13 cellular contexts compared by ENCODE assay signal in genomic region chr9:92312887-92313623, GRCh38. TPM values are rescaled to one million over a fixed set of nuclear protein-coding genes. Genes with fewer than 3 reads are reported as not detected.
DNase-seq lines count a peak whose midpoint lies in the region; ATAC-seq and TF ChIP-seq lines count a peak whose summit lies in the region.
"Had no signal": no experiment of that assay in that cellular context is flagged by ENCODE, and none has a peak within 500 bp of the region (broad histone marks: within the 10 kb centered on the region; RNA-seq: fewer than 3 reads in every experiment).

No MANE protein-coding gene starts in this region.

- TF ChIP-seq POLR2A in erythroblast (IDR thresholded peaks at IDR 0.05; ENCODE audit: low read length) = no peak

- H3K27ac ChIP-seq in smooth muscle cell (ENCODE audit: low read depth) = peak overlapping the region; percentile 15
- H3K27ac ChIP-seq in substantia nigra (ENCODE audit: low read depth, low read length, poor library complexity, severe bottlenecking) = no peak overlapping the region

- CTCF ChIA-PET in WTC11 (lab: Charles Lee) (no interaction called here), Caco-2 (lab: Charles Lee) (no interaction called here)

- ATAC-seq in WTC11 = no peak

- H3K36me3 ChIP-seq in smooth muscle cell (ENCODE audit: low read depth) (peaks cover 25% of the 10 kb centered on the region), Caco-2 (ENCODE audit: control insufficient read depth, insufficient read depth, low read length) (no peaks in the 10 kb centered on the region)

- H3K4me1 ChIP-seq in smooth muscle cell (ENCODE audit: low read depth) = no peaks in the 10 kb centered on the region
- no peaks in the 10 kb centered on the region for H3K4me1 ChIP-seq in Caco-2

- BruUV-seq in Caco-2 (replicated peaks; lab: Mats Ljungman, UMichigan) = no TSS peak

- no peak overlapping the region for H3K9ac ChIP-seq in smooth muscle cell (ENCODE audit: low read depth)

- no peak overlapping the region for H3K4me2 ChIP-seq in smooth muscle cell

- POLR2A ChIA-PET in WTC11 (lab: Charles Lee) (no interaction called here), Caco-2 (lab: Charles Lee) (no interaction called here)

- peak overlapping the region; percentile 42 for H3K4me3 Mint-ChIP-seq in activated naive CD8-positive, alpha-beta T cell
- no peak overlapping the region for H3K4me3 Mint-ChIP-seq in activated naive CD8-positive, alpha-beta T cell treated with anti-CD3 and anti-CD28 coated beads for 36 hours
- H3K4me3 Mint-ChIP-seq in WTC11 = no peak overlapping the region
- no peak overlapping the region for H3K4me3 Mint-ChIP-seq in Caco-2 (ENCODE audit: unreplicated experiment)

- no peak for TF ChIP-seq CTCF in WTC11 (IDR thresholded peaks at IDR 0.05)
- TF ChIP-seq CTCF in smooth muscle cell (IDR thresholded peaks at IDR 0.05; ENCODE audit: borderline replicate concordance, insufficient read depth, poor library complexity, severe bottlenecking) = no peak
- TF ChIP-seq CTCF in Caco-2 (IDR thresholded peaks at IDR 0.05; ENCODE audit: insufficient read depth in 1 of 2, low read depth in 1 of 2, low read length in 1 of 2, severe bottlenecking in 1 of 2, unreplicated experiment in 1 of 2) = no peak

- H3F3A ChIP-seq in smooth muscle cell (ENCODE audit: low read depth) = no peaks in the 10 kb centered on the region

- 88% methylated on average over 6 of the region's 6 CpGs for WGBS in smooth muscle cell (ENCODE audit: low lambda C conversion rate)

- intact Hi-C loops in Caco-2 (cut with micrococcal nuclease; ENCODE audit: unreplicated experiment) = no loop called here

- no peaks in the 10 kb centered on the region for H3K9me3 ChIP-seq in smooth muscle cell (replicated peaks; ENCODE audit: low read depth)
- H3K9me3 ChIP-seq in Caco-2 = no peaks in the 10 kb centered on the region

- H3K4me3 ChIP-seq in smooth muscle cell (no peak overlapping the region), Caco-2 (ENCODE audit: low read depth, low read length) (no peak overlapping the region)

- peaks cover 27% of the 10 kb centered on the region for H3K36me3 Mint-ChIP-seq in activated naive CD8-positive, alpha-beta T cell
- peaks cover 67% of the 10 kb centered on the region for H3K36me3 Mint-ChIP-seq in activated naive CD8-positive, alpha-beta T cell treated with anti-CD3 and anti-CD28 coated beads for 36 hours
- peaks cover 78% of the 10 kb centered on the region for H3K36me3 Mint-ChIP-seq in WTC11
- H3K36me3 Mint-ChIP-seq in Caco-2 (ENCODE audit: insufficient read depth, unreplicated experiment) = peaks cover 53% of the 10 kb centered on the region

- no peak for DNase-seq in activated naive CD8-positive, alpha-beta T cell treated with anti-CD3 and anti-CD28 coated beads for 36 hours
- DNase-seq in WTC11 (ENCODE audit: low spot score) = no peak
- DNase-seq in erythroblast (lab: John Stamatoyannopoulos, UW) = peak; percentile 25 to 36
- no peak for DNase-seq in smooth muscle cell (lab: John Stamatoyannopoulos, UW; ENCODE audit: unreplicated experiment)
- no peak for DNase-seq in SIG-M5 (lab: John Stamatoyannopoulos, UW)
- no peak for DNase-seq in substantia nigra (lab: John Stamatoyannopoulos, UW)
- DNase-seq in Caco-2 = no peak
- DNase-seq: activated CD4-positive, alpha-beta T cell treated with anti-CD3 and anti-CD28 coated beads for 1 hour; amygdala; EL; NCI-H524; SHP77 treated with DMSO at 0.1 percent for 48 hours had no signal

- H3K9me3 Mint-ChIP-seq in activated naive CD8-positive, alpha-beta T cell (ENCODE audit: low read depth) = no peaks in the 10 kb centered on the region
- H3K9me3 Mint-ChIP-seq in activated naive CD8-positive, alpha-beta T cell treated with anti-CD3 and anti-CD28 coated beads for 36 hours = no peaks in the 10 kb centered on the region
- H3K9me3 Mint-ChIP-seq in WTC11 (no peaks in the 10 kb centered on the region), Caco-2 (ENCODE audit: unreplicated experiment) (no peaks in the 10 kb centered on the region)

- H2AFZ ChIP-seq in smooth muscle cell (ENCODE audit: low read depth) = no peak overlapping the region

- H3K4me1 Mint-ChIP-seq in activated naive CD8-positive, alpha-beta T cell (ENCODE audit: low read depth) = peaks cover 38% of the 10 kb centered on the region
- peaks cover 29% of the 10 kb centered on the region for H3K4me1 Mint-ChIP-seq in activated naive CD8-positive, alpha-beta T cell treated with anti-CD3 and anti-CD28 coated beads for 36 hours
- H3K4me1 Mint-ChIP-seq in WTC11 (no peaks in the 10 kb centered on the region), Caco-2 (ENCODE audit: low read depth, unreplicated experiment) (peaks cover 7% of the 10 kb centered on the region)

- H3K79me2 ChIP-seq in smooth muscle cell (ENCODE audit: low read depth) = peaks cover 26% of the 10 kb centered on the region

- H3K27ac Mint-ChIP-seq in activated naive CD8-positive, alpha-beta T cell = peak overlapping the region; percentile 69
- H3K27ac Mint-ChIP-seq in activated naive CD8-positive, alpha-beta T cell treated with anti-CD3 and anti-CD28 coated beads for 36 hours = no peak overlapping the region
- H3K27ac Mint-ChIP-seq in WTC11 = peak overlapping the region; percentile 94; the same call in 1 of the 2 replicates
- no peak overlapping the region for H3K27ac Mint-ChIP-seq in Caco-2 (ENCODE audit: unreplicated experiment)

- no peaks in the 10 kb centered on the region for H3K27me3 Mint-ChIP-seq in activated naive CD8-positive, alpha-beta T cell
- no peaks in the 10 kb centered on the region for H3K27me3 Mint-ChIP-seq in activated naive CD8-positive, alpha-beta T cell treated with anti-CD3 and anti-CD28 coated beads for 36 hours
- H3K27me3 Mint-ChIP-seq in WTC11 (ENCODE audit: low read depth) (no peaks in the 10 kb centered on the region), Caco-2 (ENCODE audit: insufficient read depth, unreplicated experiment) (no peaks in the 10 kb centered on the region)

- peaks cover 7% of the 10 kb centered on the region for H4K20me1 ChIP-seq in smooth muscle cell (ENCODE audit: low read depth)

- H3K27me3 ChIP-seq in smooth muscle cell (ENCODE audit: low read depth) = no peaks in the 10 kb centered on the region
- H3K27me3 ChIP-seq in Caco-2 (replicated peaks; ENCODE audit: control insufficient read depth, insufficient read depth, low read length) = no peaks in the 10 kb centered on the region

TF ChIP-seq in WTC11, 78 proteins besides CTCF, POLR2A, EP300 and RAD21 (continues in another document):
- TF ChIP-seq, protein P1, sequence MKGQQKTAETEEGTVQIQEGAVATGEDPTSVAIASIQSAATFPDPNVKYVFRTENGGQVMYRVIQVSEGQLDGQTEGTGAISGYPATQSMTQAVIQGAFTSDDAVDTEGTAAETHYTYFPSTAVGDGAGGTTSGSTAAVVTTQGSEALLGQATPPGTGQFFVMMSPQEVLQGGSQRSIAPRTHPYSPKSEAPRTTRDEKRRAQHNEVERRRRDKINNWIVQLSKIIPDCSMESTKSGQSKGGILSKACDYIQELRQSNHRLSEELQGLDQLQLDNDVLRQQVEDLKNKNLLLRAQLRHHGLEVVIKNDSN (CRISPR knock-in tag; IDR thresholded peaks at IDR 0.05) = no peak
- TF ChIP-seq NR3C1 (CRISPR knock-in tag; conservative IDR thresholded peaks at IDR 0.05; ENCODE audit: low read depth) (no peak), MLX (CRISPR knock-in tag; IDR thresholded peaks at IDR 0.05) (no peak), MXD4 (CRISPR knock-in tag; IDR thresholded peaks at IDR 0.05; ENCODE audit: borderline replicate concordance) (no peak), GABPB1 (CRISPR knock-in tag; IDR thresholded peaks at IDR 0.05) (no peak), ZNF317 (CRISPR knock-in tag; IDR thresholded peaks at IDR 0.05; ENCODE audit: borderline replicate concordance, low read depth) (no peak)
- TF ChIP-seq, protein P2, sequence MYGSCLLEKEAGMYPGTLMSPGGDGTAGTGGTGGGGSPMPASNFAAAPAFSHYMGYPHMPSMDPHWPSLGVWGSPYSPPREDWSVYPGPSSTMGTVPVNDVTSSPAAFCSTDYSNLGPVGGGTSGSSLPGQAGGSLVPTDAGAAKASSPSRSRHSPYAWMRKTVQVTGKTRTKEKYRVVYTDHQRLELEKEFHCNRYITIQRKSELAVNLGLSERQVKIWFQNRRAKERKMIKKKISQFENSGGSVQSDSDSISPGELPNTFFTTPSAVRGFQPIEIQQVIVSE (CRISPR knock-in tag; IDR thresholded peaks at IDR 0.05; ENCODE audit: borderline replicate concordance) = no peak

RNA-seq across cellular contexts. Expression of gene NOL8, which starts 12.1 kb away (rescaled TPM):
- total RNA-seq in activated naive CD8-positive, alpha-beta T cell treated with anti-CD3 and anti-CD28 coated beads for 36 hours = 10 to 100 TPM; 65.0 to 73.3 TPM
- total RNA-seq in WTC11 (2021) = 26.6 to 32.3 TPM (median 32.2 TPM) in 3 replicates
- 13.0 and 21.3 TPM in 2 replicates for total RNA-seq in smooth muscle cell
- polyA plus RNA-seq in smooth muscle cell = 15.1 and 16.9 TPM in 2 replicates
- total RNA-seq in Caco-2 (2022) = 22.3 and 29.4 TPM in 2 replicates

RNA-seq across cellular contexts. Expression of gene CENPP, which starts 12.7 kb away (rescaled TPM):
- 10 to 100 TPM; 26.5 to 27.0 TPM for total RNA-seq in activated naive CD8-positive, alpha-beta T cell treated with anti-CD3 and anti-CD28 coated beads for 36 hours
- 12.2 to 15.0 TPM (median 14.3 TPM) in 3 replicates for total RNA-seq in WTC11 (2021)
- 4.2 and 10.8 TPM in 2 replicates for total RNA-seq in smooth muscle cell
- 12.1 and 17.5 TPM in 2 replicates for polyA plus RNA-seq in smooth muscle cell
- total RNA-seq in Caco-2 (2022) = 7.6 and 7.8 TPM in 2 replicates

RNA-seq across cellular contexts. Expression of gene IARS1, which starts 19.6 kb away (rescaled TPM):
- total RNA-seq in activated naive CD8-positive, alpha-beta T cell treated with anti-CD3 and anti-CD28 coated beads for 36 hours = 100 to 1,000 TPM; 280 TPM
- total RNA-seq in WTC11 (2021) (198 to 220 TPM (median 199 TPM) in 3 replicates), smooth muscle cell (150 and 208 TPM in 2 replicates), Caco-2 (2022) (127 and 138 TPM in 2 replicates)
- 85.0 and 93.0 TPM in 2 replicates for polyA plus RNA-seq in smooth muscle cell

Comparison
In these comparisons a context has a peak if more than half of its experiments do, and no peak if none do; other contexts are left out.
1. H3K27ac Mint-ChIP-seq: peak in activated naive CD8-positive, alpha-beta T cell (single experiment) and WTC11 (single experiment); none in activated naive CD8-positive, alpha-beta T cell treated with anti-CD3 and anti-CD28 coated beads for 36 hours (single experiment) and Caco-2 (single experiment).
2. DNase-seq: peak in erythroblast (2 of 2); none in activated naive CD8-positive, alpha-beta T cell treated with anti-CD3 and anti-CD28 coated beads for 36 hours (single experiment), WTC11 (single experiment), smooth muscle cell (single experiment), SIG-M5 (single experiment), substantia nigra (0 of 49) and Caco-2 (0 of 2).